Comparison of ENCODE assay signal across 22 cellular contexts in the genomic region with DNA sequence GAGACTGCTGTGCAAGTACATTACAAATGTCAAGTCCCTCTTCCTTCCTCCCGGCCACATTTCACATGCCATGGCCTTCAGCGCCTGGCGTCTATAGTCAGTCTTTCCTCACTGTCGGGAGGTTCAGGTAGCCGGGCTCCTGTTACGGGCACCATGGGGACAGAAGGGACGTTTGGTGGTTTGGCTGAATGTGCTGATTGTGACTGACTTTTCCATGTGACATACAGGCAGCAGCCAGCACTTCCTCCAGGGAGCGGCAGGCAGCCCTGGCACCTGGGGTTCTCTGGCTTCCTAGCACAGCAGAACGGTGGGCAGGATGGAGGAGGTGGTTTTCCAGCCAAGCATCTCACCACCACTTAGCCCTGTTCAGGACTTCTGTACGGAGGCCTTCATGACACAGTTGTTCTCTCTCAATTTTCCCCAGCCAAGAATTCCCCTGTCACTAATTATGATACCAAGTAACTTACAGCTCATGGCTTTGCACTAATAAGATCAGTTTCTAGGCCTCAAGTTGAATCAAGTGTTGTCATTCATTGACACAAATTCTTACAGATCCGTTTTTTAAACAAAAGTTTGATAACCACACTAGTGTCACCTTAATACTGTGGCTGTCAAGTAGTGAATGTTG.
DNase-seq lines count a peak whose midpoint lies in the region; ATAC-seq lines count a peak whose summit lies in the region.
"Had no signal": no experiment of that assay in that cellular context is flagged by ENCODE, and none has a peak within 500 bp of the region (broad histone marks: within the 10 kb centered on the region; RNA-seq: fewer than 3 reads in every experiment).

No MANE protein-coding gene starts in this region.

- H3K4me3 Mint-ChIP-seq in activated CD4-positive, alpha-beta T cell treated with anti-CD3 and anti-CD28 coated beads for 36 hours = no peak overlapping the region
- no peak overlapping the region for H3K4me3 Mint-ChIP-seq in T-helper 17 cell
- H3K4me3 Mint-ChIP-seq in stimulated activated effector memory CD8-positive, alpha-beta T cell treated with anti-CD3 and anti-CD28 coated beads, Interleukin-12 subunit alpha, Interleukin-12 subunit beta, amount 100 ng/mL, for 72 hours = no peak overlapping the region
- H3K4me3 Mint-ChIP-seq: activated T-cell treated with anti-CD3 and anti-CD28 coated beads, Interleukin-2, amount 50 U/mL, for 24 hours; dendritic cell treated with granulocyte-macrophage colony-stimulating factor and Interleukin-4, amounts not matched to agents 40 ng/mL and 50 ng/mL, for 4 days; T-cell had no signal

- H3K36me3 Mint-ChIP-seq in activated CD4-positive, alpha-beta T cell treated with anti-CD3 and anti-CD28 coated beads for 36 hours (ENCODE audit: low read depth) = no peaks in the 10 kb centered on the region
- H3K36me3 Mint-ChIP-seq in T-helper 17 cell (ENCODE audit: low read depth) = no peaks in the 10 kb centered on the region
- H3K36me3 Mint-ChIP-seq in stimulated activated effector memory CD8-positive, alpha-beta T cell treated with anti-CD3 and anti-CD28 coated beads, Interleukin-12 subunit alpha, Interleukin-12 subunit beta, amount 100 ng/mL, for 72 hours = no peaks in the 10 kb centered on the region

- CTCF ChIA-PET in activated CD4-positive, alpha-beta T cell treated with anti-CD3 and anti-CD28 coated beads for 36 hours (lab: Charles Lee) = interaction anchor here (0.7 to 0.8 kb wide), 2 partner anchors 10 to 689 kb away, joined by 3 to 5 read pairs; no protein-coding TSS in a partner anchor

- no peaks in the 10 kb centered on the region for H3K9me3 ChIP-seq in T-helper 17 cell (ENCODE audit: control insufficient read depth, low read length, poor library complexity, severe bottlenecking)
- H3K9me3 ChIP-seq: adrenal gland; BLaER1 treated with 17β-estradiol and CSF1 and Interleukin-3, amounts not matched to agents 10 nM and 100 nM; HAP-1; Peyer's patch; SJSA1 had no signal

- intact Hi-C loops in activated CD4-positive, alpha-beta T cell treated with anti-CD3 and anti-CD28 coated beads for 36 hours (cut with DNase I, micrococcal nuclease) = no loop called here
- intact Hi-C loops in left ventricle myocardium superior (cut with micrococcal nuclease) = no loop called here

- POLR2A ChIA-PET in activated CD4-positive, alpha-beta T cell treated with anti-CD3 and anti-CD28 coated beads for 36 hours (lab: Charles Lee) = no interaction called here

- H3K27ac Mint-ChIP-seq in activated CD4-positive, alpha-beta T cell treated with anti-CD3 and anti-CD28 coated beads for 36 hours = no peak overlapping the region
- H3K27ac Mint-ChIP-seq in T-helper 17 cell = peak overlapping the region; percentile 32
- no peak overlapping the region for H3K27ac Mint-ChIP-seq in stimulated activated effector memory CD8-positive, alpha-beta T cell treated with anti-CD3 and anti-CD28 coated beads, Interleukin-12 subunit alpha, Interleukin-12 subunit beta, amount 100 ng/mL, for 72 hours
- H3K27ac Mint-ChIP-seq: activated T-cell treated with anti-CD3 and anti-CD28 coated beads, Interleukin-2, amount 50 U/mL, for 24 hours; dendritic cell treated with granulocyte-macrophage colony-stimulating factor and Interleukin-4, amounts not matched to agents 40 ng/mL and 50 ng/mL, for 4 days; T-cell had no signal

- no peaks in the 10 kb centered on the region for H3K4me1 Mint-ChIP-seq in activated CD4-positive, alpha-beta T cell treated with anti-CD3 and anti-CD28 coated beads for 36 hours
- peaks cover 4% of the 10 kb centered on the region for H3K4me1 Mint-ChIP-seq in T-helper 17 cell
- no peaks in the 10 kb centered on the region for H3K4me1 Mint-ChIP-seq in stimulated activated effector memory CD8-positive, alpha-beta T cell treated with anti-CD3 and anti-CD28 coated beads, Interleukin-12 subunit alpha, Interleukin-12 subunit beta, amount 100 ng/mL, for 72 hours
- H3K4me1 Mint-ChIP-seq: T-cell had no signal

- no peaks in the 10 kb centered on the region for H3K9me3 Mint-ChIP-seq in activated CD4-positive, alpha-beta T cell treated with anti-CD3 and anti-CD28 coated beads for 36 hours (ENCODE audit: low read depth)
- no peaks in the 10 kb centered on the region for H3K9me3 Mint-ChIP-seq in stimulated activated effector memory CD8-positive, alpha-beta T cell treated with anti-CD3 and anti-CD28 coated beads, Interleukin-12 subunit alpha, Interleukin-12 subunit beta, amount 100 ng/mL, for 72 hours
- H3K9me3 Mint-ChIP-seq: activated T-cell treated with anti-CD3 and anti-CD28 coated beads, Interleukin-2, amount 50 U/mL, for 24 hours; dendritic cell treated with granulocyte-macrophage colony-stimulating factor and Interleukin-4, amounts not matched to agents 40 ng/mL and 50 ng/mL, for 4 days; T-cell had no signal

- no peak for DNase-seq in activated CD4-positive, alpha-beta T cell treated with anti-CD3 and anti-CD28 coated beads for 36 hours
- DNase-seq in activated CD4-positive, alpha-beta T cell treated with anti-CD3 and anti-CD28 coated beads for 48 hours = no peak
- DNase-seq in T-helper 17 cell (no peak), left ventricle myocardium superior (no peak), NCI-H446 treated with DMSO at 0.1 percent for 48 hours (lab: John Stamatoyannopoulos, UW) (no peak), activated gamma-delta T cell (lab: John Stamatoyannopoulos, UW) (no peak)
- DNase-seq in stimulated activated effector memory CD8-positive, alpha-beta T cell treated with anti-CD3 and anti-CD28 coated beads, Interleukin-12 subunit alpha, Interleukin-12 subunit beta, amount 100 ng/mL, for 72 hours (ENCODE audit: low spot score in 2 of 2) = no peak
- DNase-seq: activated CD4-positive, CD25-positive, alpha-beta regulatory T cell treated with anti-CD3 and anti-CD28 coated beads, Interleukin-2, amount 50 U/mL, for 72 hours; activated naive CD4-positive, alpha-beta T cell; activated T-cell treated with anti-CD3 and anti-CD28 coated beads, Interleukin-2, amount 50 U/mL, for 24 hours; DND-41; kidney; mammary epithelial cell; occipital lobe; Peyer's patch; T-cell had no signal

- peak; percentile 19 for ATAC-seq in activated CD4-positive, alpha-beta T cell treated with anti-CD3 and anti-CD28 coated beads for 36 hours
- no peak for ATAC-seq in T-helper 17 cell
- ATAC-seq in left ventricle myocardium superior = peak; percentile 43
- peak; percentile 57 for ATAC-seq in stimulated activated effector memory CD8-positive, alpha-beta T cell treated with anti-CD3 and anti-CD28 coated beads, Interleukin-12 subunit alpha, Interleukin-12 subunit beta, amount 100 ng/mL, for 72 hours
- ATAC-seq: HepG2, T-cell had no signal

- H3K27me3 Mint-ChIP-seq in activated CD4-positive, alpha-beta T cell treated with anti-CD3 and anti-CD28 coated beads for 36 hours = no peaks in the 10 kb centered on the region
- peaks cover 9% of the 10 kb centered on the region for H3K27me3 Mint-ChIP-seq in T-helper 17 cell
- H3K27me3 Mint-ChIP-seq: activated T-cell treated with anti-CD3 and anti-CD28 coated beads, Interleukin-2, amount 50 U/mL, for 24 hours; dendritic cell treated with granulocyte-macrophage colony-stimulating factor and Interleukin-4, amounts not matched to agents 40 ng/mL and 50 ng/mL, for 4 days; T-cell had no signal
